8 cellular contexts compared by ENCODE assay signal in the genomic region with DNA sequence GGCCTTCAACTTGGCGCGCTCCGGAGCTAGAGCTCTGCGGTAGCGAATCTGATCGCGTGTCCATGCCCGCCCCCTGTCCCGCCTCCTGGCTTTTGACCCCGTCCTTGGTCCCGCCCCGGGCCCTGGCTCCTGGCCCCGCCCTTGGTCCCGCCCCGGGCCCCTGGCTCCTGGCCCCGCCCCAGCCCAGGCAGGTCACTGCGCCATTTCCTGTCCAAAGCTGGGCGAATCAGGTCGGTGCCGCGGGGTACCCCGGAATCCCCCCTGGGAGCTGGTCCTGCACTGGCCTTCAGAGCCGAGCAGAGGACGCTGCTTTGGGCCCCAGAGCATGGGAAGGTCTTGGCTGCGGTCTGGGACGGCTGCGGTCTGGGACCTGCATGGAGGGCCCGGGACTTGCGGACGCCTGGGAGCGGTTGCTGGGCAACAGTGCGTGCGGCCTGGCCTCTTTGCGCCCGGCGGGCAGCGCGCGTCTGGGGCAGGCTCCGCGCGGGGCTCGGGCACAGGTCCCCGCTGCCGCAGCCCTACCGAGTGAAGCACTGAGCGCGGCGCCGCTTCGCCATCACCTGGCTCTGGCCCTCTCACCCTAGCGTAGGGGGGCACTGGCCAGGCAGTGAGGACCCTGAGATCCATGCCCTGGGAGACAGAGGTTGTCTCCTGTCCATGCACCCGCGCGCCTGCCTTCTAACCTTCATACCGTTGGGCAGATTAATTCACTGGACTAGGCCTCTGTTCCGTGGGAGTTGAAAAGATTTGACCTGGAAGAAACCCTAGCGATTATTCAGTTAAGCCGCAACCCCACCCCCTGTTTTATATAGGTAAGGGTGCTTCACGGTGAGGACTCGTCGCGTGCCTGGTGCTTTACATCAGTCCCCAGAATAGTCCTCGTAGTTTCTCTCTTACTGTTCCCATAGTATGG. TPM values are rescaled to one million over a fixed set of nuclear protein-coding genes. Genes with fewer than 3 reads are reported as not detected.
A peak's percentile ranks its signal among the peaks of the same experiment; 100 is the strongest.
DNase-seq lines count a peak whose midpoint lies in the region; ATAC-seq and TF ChIP-seq lines count a peak whose summit lies in the region.

Gene TTC12 (plus strand): TSS at position 195 of the 913 bp plus-strand sequence. CDS start 1,675 bp downstream, outside the sequence.

- no peaks in the 10 kb centered on the region for H3K9me3 Mint-ChIP-seq in activated CD8-positive, alpha-beta T cell treated with anti-CD3 and anti-CD28 coated beads, Interleukin-2, amount 10 ng/mL, durations not matched to agents 7 days and 5 days (ENCODE audit: insufficient read depth)

- H3K4me3 ChIP-seq in AG04449 (ENCODE audit: low read depth, low read length) (peak within 1 kb of the TSS; percentile 72), ectodermal cell (ENCODE audit: insufficient read depth, low read depth, low read length) (peak within 1 kb of the TSS; percentile 58)

- POLR2A ChIA-PET in AG04449 (lab: Yijun Ruan, JAX) = interaction anchor here (0.6 kb wide), 1 partner anchor 286 kb away, joined by 3 read pairs; no protein-coding TSS in a partner anchor
- POLR2A ChIA-PET in activated CD8-positive, alpha-beta T cell treated with anti-CD3 and anti-CD28 coated beads, Interleukin-2, amount 10 ng/mL, durations not matched to agents 7 days and 5 days (lab: Charles Lee) = interaction anchor here (0.6 to 1.0 kb wide), 2 partner anchors 10 to 554 kb away, joined by 3 read pairs; no protein-coding TSS in a partner anchor

- no peak for DNase-seq in AG04449 (ENCODE audit: low read depth, low spot score)
- DNase-seq in NCI-H69 (lab: John Stamatoyannopoulos, UW) = peak; percentile 98
- DNase-seq in activated CD8-positive, alpha-beta T cell treated with anti-CD3 and anti-CD28 coated beads, Interleukin-2, amount 10 ng/mL, durations not matched to agents 7 days and 5 days = peak; percentile 91
- DNase-seq in lung microvascular endothelial cell (ENCODE audit: low read depth in 2 of 2) = peak; percentile 88 to 90
- DNase-seq in stimulated activated CD4-positive, alpha-beta T cell treated with anti-CD3 and anti-CD28 coated beads, TNF-alpha, amount 100 ng/mL, for 24 hours (ENCODE audit: low read depth in 3 of 3) = peak; percentile 86 to 93 (median 87)

- 4 to 5% methylated on average over 64 of the region's 64 CpGs for WGBS in ectodermal cell, 2 experiments

- H3K27me3 ChIP-seq in ectodermal cell (ENCODE audit: control insufficient read depth, insufficient read depth, low read length, poor library complexity, severe bottlenecking) = peaks cover 18% of the 10 kb centered on the region

- no peaks in the 10 kb centered on the region for H3K36me3 Mint-ChIP-seq in activated CD8-positive, alpha-beta T cell treated with anti-CD3 and anti-CD28 coated beads, Interleukin-2, amount 10 ng/mL, durations not matched to agents 7 days and 5 days (ENCODE audit: low read depth)

- H3K4me1 Mint-ChIP-seq in activated CD8-positive, alpha-beta T cell treated with anti-CD3 and anti-CD28 coated beads, Interleukin-2, amount 10 ng/mL, durations not matched to agents 7 days and 5 days (ENCODE audit: low read depth) = peaks cover 19% of the 10 kb centered on the region

- H3K27me3 Mint-ChIP-seq in activated CD8-positive, alpha-beta T cell treated with anti-CD3 and anti-CD28 coated beads, Interleukin-2, amount 10 ng/mL, durations not matched to agents 7 days and 5 days (ENCODE audit: low read depth) = no peaks in the 10 kb centered on the region

- peak within 1 kb of the TSS; percentile 69 for H3K27ac Mint-ChIP-seq in activated CD8-positive, alpha-beta T cell treated with anti-CD3 and anti-CD28 coated beads, Interleukin-2, amount 10 ng/mL, durations not matched to agents 7 days and 5 days

- ATAC-seq in GM18907 (IDR thresholded peaks at IDR 0.05; ENCODE audit: unreplicated experiment) (peak; percentile 99), HG03159 (IDR thresholded peaks at IDR 0.05; ENCODE audit: unreplicated experiment) (peak; percentile 98)
- peak; percentile 98 for ATAC-seq in activated CD8-positive, alpha-beta T cell treated with anti-CD3 and anti-CD28 coated beads, Interleukin-2, amount 10 ng/mL, durations not matched to agents 7 days and 5 days

- TF ChIP-seq CTCF in AG04449 (IDR thresholded peaks at IDR 0.05; ENCODE audit: insufficient read depth, low read length, missing control alignments) = no peak

- CTCF ChIA-PET in AG04449 (lab: Yijun Ruan, JAX) = interaction anchor here (0.9 to 2.0 kb wide), 3 partner anchors 10 to 459 kb away, joined by 3 to 11 read pairs (median 7); partner anchors contain the start of gene ZW10
- CTCF ChIA-PET in activated CD8-positive, alpha-beta T cell treated with anti-CD3 and anti-CD28 coated beads, Interleukin-2, amount 10 ng/mL, durations not matched to agents 7 days and 5 days (lab: Charles Lee) = interaction anchor here (0.6 to 1.2 kb wide), 2 partner anchors 13 to 1035 kb away, joined by 3 read pairs; no protein-coding TSS in a partner anchor

- H3K27ac ChIP-seq in ectodermal cell (ENCODE audit: insufficient read depth, low read depth, low read length, poor library complexity, severe bottlenecking) = peak within 1 kb of the TSS; percentile 75

- H3K4me1 ChIP-seq in ectodermal cell (ENCODE audit: control insufficient read depth, insufficient read depth, low read length) = peaks cover 7% of the 10 kb centered on the region

- H3K4me3 Mint-ChIP-seq in activated CD8-positive, alpha-beta T cell treated with anti-CD3 and anti-CD28 coated beads, Interleukin-2, amount 10 ng/mL, durations not matched to agents 7 days and 5 days = peak within 1 kb of the TSS; percentile 71

- H3K9me3 ChIP-seq in ectodermal cell (ENCODE audit: control insufficient read depth, low read length) = no peaks in the 10 kb centered on the region

- H3K36me3 ChIP-seq in ectodermal cell (ENCODE audit: control insufficient read depth, insufficient read depth, low read length) = no peaks in the 10 kb centered on the region

RNA-seq across cellular contexts. Expression of gene TTC12, which starts in this region (rescaled TPM):
- total RNA-seq in activated CD8-positive, alpha-beta T cell treated with anti-CD3 and anti-CD28 coated beads, Interleukin-2, amount 10 ng/mL, durations not matched to agents 7 days and 5 days = 1 to 10 TPM; 4.5 to 5.2 TPM
- 21.7 TPM for polyA plus RNA-seq in ectodermal cell (2013, experiment 1 of 4)
- 20.0 TPM for polyA plus RNA-seq in ectodermal cell (2013, experiment 2 of 4)
- polyA plus RNA-seq in ectodermal cell (2013, experiment 3 of 4) = 18.1 TPM
- 18.1 TPM for polyA plus RNA-seq in ectodermal cell (2013, experiment 4 of 4)
- 1.6 and 2.6 TPM in 2 replicates for total RNA-seq in lung microvascular endothelial cell
